Comparison of ENCODE assay signal across 8 cellular contexts in the genomic region with DNA sequence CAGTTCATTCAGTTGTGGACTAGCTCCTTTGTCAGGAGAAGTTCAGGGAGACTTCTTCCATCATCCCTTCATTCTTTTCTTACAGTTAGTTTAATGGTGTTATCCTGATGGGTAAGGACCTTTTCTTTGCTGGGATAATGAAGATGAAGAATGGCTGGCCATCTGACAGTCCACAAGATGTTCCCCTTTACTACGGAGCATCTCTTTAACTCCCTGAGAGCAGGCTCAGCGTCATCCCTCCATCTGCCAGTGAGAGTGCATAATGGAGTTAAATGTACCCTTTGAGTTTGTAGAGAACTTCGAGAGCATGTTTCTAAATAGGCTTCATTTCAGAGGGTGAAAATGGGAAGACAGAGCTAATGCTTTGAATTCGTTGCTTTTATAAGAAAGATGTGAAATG. TPM values are rescaled to one million over a fixed set of nuclear protein-coding genes. Genes with fewer than 3 reads are reported as not detected.
DNase-seq lines count a peak whose midpoint lies in the region; ATAC-seq and TF ChIP-seq lines count a peak whose summit lies in the region.

No MANE protein-coding gene starts in this region.

- H3K36me3 Mint-ChIP-seq in naive B cell: peaks cover 6 to 8% of the 10 kb centered on the region in 2 donors

- no peak for ATAC-seq in Panc1
- no peak for ATAC-seq in naive B cell (ENCODE audit: low read depth in 2 of 2)
- no peak for ATAC-seq in GM21447 (IDR thresholded peaks at IDR 0.05; ENCODE audit: unreplicated experiment)

- TSS peak; percentile 66 for BruUV-seq in Panc1 (replicated peaks; lab: Mats Ljungman, UMichigan)

- POLR2A ChIA-PET in Panc1 (lab: Charles Lee): interaction anchor here (0.6 kb wide), 1 partner anchor 143 kb away, joined by 9 read pairs; a partner anchor contains a TSS

- in situ Hi-C loops in Panc1 (cut with HindIII; ENCODE audit: low pct_unique_long_range_greater_than_20kb, low sequenced_read_pairs): no loop called here

- DNase-seq in AG08396 (ENCODE audit: low spot score): peak; percentile 37
- DNase-seq in Panc1 (ENCODE audit: low read depth, low spot score): no peak
- DNase-seq in dermis blood vessel endothelial cell: peak; percentile 36
- DNase-seq in naive B cell: no peak
- no peak for DNase-seq in occipital lobe (lab: John Stamatoyannopoulos, UW)
- no peak for DNase-seq in stimulated activated CD4-positive, alpha-beta T cell treated with anti-CD3 and anti-CD28 coated beads, Interleukin-4, amount 100 ng/mL, for 4 hours

- H3K27ac ChIP-seq in Panc1 (ENCODE audit: low read length): peak overlapping the region; percentile 95

- TF ChIP-seq CTCF in GM12875 (IDR thresholded peaks at IDR 0.05; ENCODE audit: borderline replicate concordance, insufficient read depth, low read depth, low read length) (no peak), Panc1 (IDR thresholded peaks at IDR 0.05) (no peak)

- peak overlapping the region; percentile 92 to 99 (median 97) for H3K4me3 Mint-ChIP-seq in naive B cell

- H3K4me1 ChIP-seq in Panc1 (ENCODE audit: control insufficient read depth, insufficient read depth, low read length): peaks cover 19% of the 10 kb centered on the region

- no peaks in the 10 kb centered on the region for H3K27me3 ChIP-seq in Panc1 (ENCODE audit: control insufficient read depth, insufficient read depth, low read length)

- H3K27ac Mint-ChIP-seq in naive B cell: peak overlapping the region; percentile 69 to 98 (median 92)

- H3K4me1 Mint-ChIP-seq in naive B cell: peaks cover 41 to 64% (median 56%) of the 10 kb centered on the region in 3 donors

- H3K9me3 Mint-ChIP-seq in naive B cell: no peaks in the 10 kb centered on the region

- no peaks in the 10 kb centered on the region for H3K27me3 Mint-ChIP-seq in naive B cell

- peaks cover 7% of the 10 kb centered on the region for H3K36me3 ChIP-seq in Panc1 (ENCODE audit: control insufficient read depth, insufficient read depth, low read length)

- H3K4me3 ChIP-seq in GM12875 (ENCODE audit: low read depth, low read length) (peak overlapping the region; percentile 98), Panc1 (ENCODE audit: low read depth in 2 of 2, low read length in 2 of 2) (peak overlapping the region; percentile 78 to 85)

- CTCF ChIA-PET in Panc1 (lab: Charles Lee): no interaction called here

- no peaks in the 10 kb centered on the region for H3K9me3 ChIP-seq in Panc1 (ENCODE audit: control insufficient read depth, insufficient read depth, low read depth, low read length)

- intact Hi-C loops in Panc1 (cut with micrococcal nuclease; ENCODE audit: unreplicated experiment): loop anchor here (10.0 kb wide), 1 partner anchor 139 kb away; a partner anchor contains a TSS

RNA-seq across cellular contexts. Expression of a gene that starts 1.6 kb away (rescaled TPM):
- total RNA-seq in Panc1 (2021; ENCODE audit: unreplicated experiment) (46.8 TPM), dermis blood vessel endothelial cell (42.5 and 66.4 TPM in 2 replicates), occipital lobe (68.9 TPM)
- polyA plus RNA-seq in Panc1 (2012; ENCODE audit: insufficient read length): 34.5 TPM
- 10 to 100 TPM; 17.0 to 41.3 (median 20.1) TPM for polyA plus RNA-seq in naive B cell (ENCODE audit: low read depth in 6 of 6)

Comparison
In these comparisons a context has a peak if more than half of its experiments do, and no peak if none do; other contexts are left out.
1. DNase-seq: peak in AG08396 (single experiment) and dermis blood vessel endothelial cell (single experiment); none in Panc1 (single experiment), naive B cell (single experiment), occipital lobe (single experiment) and stimulated activated CD4-positive, alpha-beta T cell treated with anti-CD3 and anti-CD28 coated beads, Interleukin-4, amount 100 ng/mL, for 4 hours (0 of 2).